In the genomic region with DNA sequence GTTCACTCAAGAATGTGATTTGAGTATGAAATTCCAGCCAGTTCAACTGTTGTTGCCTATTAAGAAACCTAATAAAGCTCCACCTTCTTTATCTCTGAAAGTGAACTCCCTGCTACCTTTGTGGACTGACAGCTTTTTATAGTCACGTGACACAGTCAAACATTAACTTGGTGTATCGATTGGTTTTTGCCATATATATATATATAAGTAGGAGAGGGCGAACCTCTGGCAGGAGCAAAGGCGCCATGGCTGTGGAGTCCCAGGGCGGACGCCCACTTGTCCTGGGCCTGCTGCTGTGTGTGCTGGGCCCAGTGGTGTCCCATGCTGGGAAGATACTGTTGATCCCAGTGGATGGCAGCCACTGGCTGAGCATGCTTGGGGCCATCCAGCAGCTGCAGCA, we compare ENCODE assay signal across 1 cellular context.
TF ChIP-seq lines count a peak whose summit lies in the region.

A gene (plus strand): TSS at position 228 of the 400 bp plus-strand sequence. CDS start 18 bp downstream, at position 246.

TF ChIP-seq in HepG2, 621 proteins besides CTCF, POLR2A, EP300 and RAD21 (continued from another document and continues in another):
- TF ChIP-seq, protein P1, sequence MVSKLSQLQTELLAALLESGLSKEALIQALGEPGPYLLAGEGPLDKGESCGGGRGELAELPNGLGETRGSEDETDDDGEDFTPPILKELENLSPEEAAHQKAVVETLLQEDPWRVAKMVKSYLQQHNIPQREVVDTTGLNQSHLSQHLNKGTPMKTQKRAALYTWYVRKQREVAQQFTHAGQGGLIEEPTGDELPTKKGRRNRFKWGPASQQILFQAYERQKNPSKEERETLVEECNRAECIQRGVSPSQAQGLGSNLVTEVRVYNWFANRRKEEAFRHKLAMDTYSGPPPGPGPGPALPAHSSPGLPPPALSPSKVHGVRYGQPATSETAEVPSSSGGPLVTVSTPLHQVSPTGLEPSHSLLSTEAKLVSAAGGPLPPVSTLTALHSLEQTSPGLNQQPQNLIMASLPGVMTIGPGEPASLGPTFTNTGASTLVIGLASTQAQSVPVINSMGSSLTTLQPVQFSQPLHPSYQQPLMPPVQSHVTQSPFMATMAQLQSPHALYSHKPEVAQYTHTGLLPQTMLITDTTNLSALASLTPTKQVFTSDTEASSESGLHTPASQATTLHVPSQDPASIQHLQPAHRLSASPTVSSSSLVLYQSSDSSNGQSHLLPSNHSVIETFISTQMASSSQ (IDR thresholded peaks at IDR 0.05; ENCODE audit: low read depth), result peak; percentile 79
- TF ChIP-seq, protein P1 (CRISPR knock-in tag; IDR thresholded peaks at IDR 0.05; ENCODE audit: borderline replicate concordance), result no peak
- TF ChIP-seq MEF2D (CRISPR knock-in tag; IDR thresholded peaks at IDR 0.05) (0 out of 2 replicates have a peak, but pooled peaks have one; percentile 21), ZNF772 (CRISPR knock-in tag; IDR thresholded peaks at IDR 0.05) (no peak), ZNF878 (CRISPR knock-in tag; IDR thresholded peaks at IDR 0.05) (no peak), ZNF720 (CRISPR knock-in tag; IDR thresholded peaks at IDR 0.05) (no peak), BRD4 (CRISPR knock-in tag; IDR thresholded peaks at IDR 0.05) (no peak), ZNF367 (CRISPR knock-in tag; IDR thresholded peaks at IDR 0.05; ENCODE audit: borderline replicate concordance) (no peak), ZNF816 (CRISPR knock-in tag; IDR thresholded peaks at IDR 0.05; ENCODE audit: borderline replicate concordance) (no peak), JARID2 (CRISPR knock-in tag; IDR thresholded peaks at IDR 0.05; ENCODE audit: insufficient replicate concordance) (no peak), ZBTB38 (CRISPR knock-in tag; IDR thresholded peaks at IDR 0.05) (peak; percentile 34; the same call in 1 of the 2 replicates), ESRRA (CRISPR knock-in tag; IDR thresholded peaks at IDR 0.05; ENCODE audit: low read depth) (no peak), TGIF2 (CRISPR knock-in tag; IDR thresholded peaks at IDR 0.05) (no peak), ZBTB7A (CRISPR knock-in tag; IDR thresholded peaks at IDR 0.05) (no peak), RBFOX2 (IDR thresholded peaks at IDR 0.05; ENCODE audit: low read depth, low read length) (no peak), NCOR1 (IDR thresholded peaks at IDR 0.05; ENCODE audit: borderline replicate concordance, low read length) (peak; percentile 25; the same call in 1 of the 2 replicates), ZNF564 (CRISPR knock-in tag; IDR thresholded peaks at IDR 0.05) (peak; percentile 44; the same call in 1 of the 2 replicates)
- TF ChIP-seq, protein P2, sequence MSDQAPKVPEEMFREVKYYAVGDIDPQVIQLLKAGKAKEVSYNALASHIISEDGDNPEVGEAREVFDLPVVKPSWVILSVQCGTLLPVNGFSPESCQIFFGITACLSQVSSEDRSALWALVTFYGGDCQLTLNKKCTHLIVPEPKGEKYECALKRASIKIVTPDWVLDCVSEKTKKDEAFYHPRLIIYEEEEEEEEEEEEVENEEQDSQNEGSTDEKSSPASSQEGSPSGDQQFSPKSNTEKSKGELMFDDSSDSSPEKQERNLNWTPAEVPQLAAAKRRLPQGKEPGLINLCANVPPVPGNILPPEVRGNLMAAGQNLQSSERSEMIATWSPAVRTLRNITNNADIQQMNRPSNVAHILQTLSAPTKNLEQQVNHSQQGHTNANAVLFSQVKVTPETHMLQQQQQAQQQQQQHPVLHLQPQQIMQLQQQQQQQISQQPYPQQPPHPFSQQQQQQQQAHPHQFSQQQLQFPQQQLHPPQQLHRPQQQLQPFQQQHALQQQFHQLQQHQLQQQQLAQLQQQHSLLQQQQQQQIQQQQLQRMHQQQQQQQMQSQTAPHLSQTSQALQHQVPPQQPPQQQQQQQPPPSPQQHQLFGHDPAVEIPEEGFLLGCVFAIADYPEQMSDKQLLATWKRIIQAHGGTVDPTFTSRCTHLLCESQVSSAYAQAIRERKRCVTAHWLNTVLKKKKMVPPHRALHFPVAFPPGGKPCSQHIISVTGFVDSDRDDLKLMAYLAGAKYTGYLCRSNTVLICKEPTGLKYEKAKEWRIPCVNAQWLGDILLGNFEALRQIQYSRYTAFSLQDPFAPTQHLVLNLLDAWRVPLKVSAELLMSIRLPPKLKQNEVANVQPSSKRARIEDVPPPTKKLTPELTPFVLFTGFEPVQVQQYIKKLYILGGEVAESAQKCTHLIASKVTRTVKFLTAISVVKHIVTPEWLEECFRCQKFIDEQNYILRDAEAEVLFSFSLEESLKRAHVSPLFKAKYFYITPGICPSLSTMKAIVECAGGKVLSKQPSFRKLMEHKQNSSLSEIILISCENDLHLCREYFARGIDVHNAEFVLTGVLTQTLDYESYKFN (CRISPR knock-in tag; conservative IDR thresholded peaks at IDR 0.05), result no peak
- TF ChIP-seq, protein P3, sequence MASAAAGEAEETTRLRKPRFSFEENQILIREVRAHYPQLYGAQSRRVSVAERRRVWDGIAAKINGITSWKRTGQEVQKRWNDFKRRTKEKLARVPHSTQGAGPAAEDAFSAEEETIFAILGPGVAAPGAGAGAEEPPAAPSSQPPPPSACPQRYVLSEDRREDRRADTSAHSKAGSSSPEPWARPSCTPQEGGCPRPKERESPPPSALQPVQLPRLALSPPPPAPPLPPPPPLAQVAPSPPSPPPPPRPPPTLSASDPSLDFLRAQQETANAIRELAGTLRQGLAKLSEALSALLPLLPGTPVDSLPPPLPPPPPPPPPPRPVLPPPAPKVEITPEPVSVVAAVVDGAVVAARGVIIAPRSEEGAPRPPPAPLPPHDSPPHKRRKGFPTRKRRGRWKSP (CRISPR knock-in tag; IDR thresholded peaks at IDR 0.05), result no peak
- TF ChIP-seq, protein P4, sequence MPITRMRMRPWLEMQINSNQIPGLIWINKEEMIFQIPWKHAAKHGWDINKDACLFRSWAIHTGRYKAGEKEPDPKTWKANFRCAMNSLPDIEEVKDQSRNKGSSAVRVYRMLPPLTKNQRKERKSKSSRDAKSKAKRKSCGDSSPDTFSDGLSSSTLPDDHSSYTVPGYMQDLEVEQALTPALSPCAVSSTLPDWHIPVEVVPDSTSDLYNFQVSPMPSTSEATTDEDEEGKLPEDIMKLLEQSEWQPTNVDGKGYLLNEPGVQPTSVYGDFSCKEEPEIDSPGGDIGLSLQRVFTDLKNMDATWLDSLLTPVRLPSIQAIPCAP (CRISPR knock-in tag; IDR thresholded peaks at IDR 0.05; ENCODE audit: low read depth), result no peak
- TF ChIP-seq, protein P5, sequence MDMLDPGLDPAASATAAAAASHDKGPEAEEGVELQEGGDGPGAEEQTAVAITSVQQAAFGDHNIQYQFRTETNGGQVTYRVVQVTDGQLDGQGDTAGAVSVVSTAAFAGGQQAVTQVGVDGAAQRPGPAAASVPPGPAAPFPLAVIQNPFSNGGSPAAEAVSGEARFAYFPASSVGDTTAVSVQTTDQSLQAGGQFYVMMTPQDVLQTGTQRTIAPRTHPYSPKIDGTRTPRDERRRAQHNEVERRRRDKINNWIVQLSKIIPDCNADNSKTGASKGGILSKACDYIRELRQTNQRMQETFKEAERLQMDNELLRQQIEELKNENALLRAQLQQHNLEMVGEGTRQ (IDR thresholded peaks at IDR 0.05; ENCODE audit: low read depth, low read length), result peak; percentile 81
- TF ChIP-seq, protein P5 (CRISPR knock-in tag; IDR thresholded peaks at IDR 0.05; ENCODE audit: borderline replicate concordance), result peak; percentile 70; the same call in 1 of the 2 replicates
- TF ChIP-seq, protein P6, sequence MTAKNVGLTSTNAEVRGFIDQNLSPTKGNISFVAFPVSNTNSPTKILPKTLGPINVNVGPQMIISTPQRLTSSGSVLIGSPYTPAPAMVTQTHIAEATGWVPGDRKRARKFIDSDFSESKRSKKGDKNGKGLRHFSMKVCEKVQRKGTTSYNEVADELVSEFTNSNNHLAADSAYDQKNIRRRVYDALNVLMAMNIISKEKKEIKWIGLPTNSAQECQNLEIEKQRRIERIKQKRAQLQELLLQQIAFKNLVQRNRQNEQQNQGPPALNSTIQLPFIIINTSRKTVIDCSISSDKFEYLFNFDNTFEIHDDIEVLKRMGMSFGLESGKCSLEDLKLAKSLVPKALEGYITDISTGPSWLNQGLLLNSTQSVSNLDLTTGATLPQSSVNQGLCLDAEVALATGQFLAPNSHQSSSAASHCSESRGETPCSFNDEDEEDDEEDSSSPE (CRISPR knock-in tag; IDR thresholded peaks at IDR 0.05), result no peak
- TF ChIP-seq, protein P7, sequence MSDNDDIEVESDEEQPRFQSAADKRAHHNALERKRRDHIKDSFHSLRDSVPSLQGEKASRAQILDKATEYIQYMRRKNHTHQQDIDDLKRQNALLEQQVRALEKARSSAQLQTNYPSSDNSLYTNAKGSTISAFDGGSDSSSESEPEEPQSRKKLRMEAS (IDR thresholded peaks at IDR 0.05), result no peak
- TF ChIP-seq, protein P8, sequence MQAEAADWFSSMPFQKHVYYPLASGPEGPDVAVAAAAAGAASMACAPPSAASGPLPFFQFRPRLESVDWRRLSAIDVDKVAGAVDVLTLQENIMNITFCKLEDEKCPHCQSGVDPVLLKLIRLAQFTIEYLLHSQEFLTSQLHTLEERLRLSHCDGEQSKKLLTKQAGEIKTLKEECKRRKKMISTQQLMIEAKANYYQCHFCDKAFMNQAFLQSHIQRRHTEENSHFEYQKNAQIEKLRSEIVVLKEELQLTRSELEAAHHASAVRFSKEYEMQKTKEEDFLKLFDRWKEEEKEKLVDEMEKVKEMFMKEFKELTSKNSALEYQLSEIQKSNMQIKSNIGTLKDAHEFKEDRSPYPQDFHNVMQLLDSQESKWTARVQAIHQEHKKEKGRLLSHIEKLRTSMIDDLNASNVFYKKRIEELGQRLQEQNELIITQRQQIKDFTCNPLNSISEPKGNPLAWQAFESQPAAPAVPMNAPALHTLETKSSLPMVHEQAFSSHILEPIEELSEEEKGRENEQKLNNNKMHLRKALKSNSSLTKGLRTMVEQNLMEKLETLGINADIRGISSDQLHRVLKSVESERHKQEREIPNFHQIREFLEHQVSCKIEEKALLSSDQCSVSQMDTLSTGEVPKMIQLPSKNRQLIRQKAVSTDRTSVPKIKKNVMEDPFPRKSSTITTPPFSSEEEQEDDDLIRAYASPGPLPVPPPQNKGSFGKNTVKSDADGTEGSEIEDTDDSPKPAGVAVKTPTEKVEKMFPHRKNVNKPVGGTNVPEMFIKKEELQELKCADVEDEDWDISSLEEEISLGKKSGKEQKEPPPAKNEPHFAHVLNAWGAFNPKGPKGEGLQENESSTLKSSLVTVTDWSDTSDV (CRISPR knock-in tag; IDR thresholded peaks at IDR 0.05), result no peak
- TF ChIP-seq, protein P9, sequence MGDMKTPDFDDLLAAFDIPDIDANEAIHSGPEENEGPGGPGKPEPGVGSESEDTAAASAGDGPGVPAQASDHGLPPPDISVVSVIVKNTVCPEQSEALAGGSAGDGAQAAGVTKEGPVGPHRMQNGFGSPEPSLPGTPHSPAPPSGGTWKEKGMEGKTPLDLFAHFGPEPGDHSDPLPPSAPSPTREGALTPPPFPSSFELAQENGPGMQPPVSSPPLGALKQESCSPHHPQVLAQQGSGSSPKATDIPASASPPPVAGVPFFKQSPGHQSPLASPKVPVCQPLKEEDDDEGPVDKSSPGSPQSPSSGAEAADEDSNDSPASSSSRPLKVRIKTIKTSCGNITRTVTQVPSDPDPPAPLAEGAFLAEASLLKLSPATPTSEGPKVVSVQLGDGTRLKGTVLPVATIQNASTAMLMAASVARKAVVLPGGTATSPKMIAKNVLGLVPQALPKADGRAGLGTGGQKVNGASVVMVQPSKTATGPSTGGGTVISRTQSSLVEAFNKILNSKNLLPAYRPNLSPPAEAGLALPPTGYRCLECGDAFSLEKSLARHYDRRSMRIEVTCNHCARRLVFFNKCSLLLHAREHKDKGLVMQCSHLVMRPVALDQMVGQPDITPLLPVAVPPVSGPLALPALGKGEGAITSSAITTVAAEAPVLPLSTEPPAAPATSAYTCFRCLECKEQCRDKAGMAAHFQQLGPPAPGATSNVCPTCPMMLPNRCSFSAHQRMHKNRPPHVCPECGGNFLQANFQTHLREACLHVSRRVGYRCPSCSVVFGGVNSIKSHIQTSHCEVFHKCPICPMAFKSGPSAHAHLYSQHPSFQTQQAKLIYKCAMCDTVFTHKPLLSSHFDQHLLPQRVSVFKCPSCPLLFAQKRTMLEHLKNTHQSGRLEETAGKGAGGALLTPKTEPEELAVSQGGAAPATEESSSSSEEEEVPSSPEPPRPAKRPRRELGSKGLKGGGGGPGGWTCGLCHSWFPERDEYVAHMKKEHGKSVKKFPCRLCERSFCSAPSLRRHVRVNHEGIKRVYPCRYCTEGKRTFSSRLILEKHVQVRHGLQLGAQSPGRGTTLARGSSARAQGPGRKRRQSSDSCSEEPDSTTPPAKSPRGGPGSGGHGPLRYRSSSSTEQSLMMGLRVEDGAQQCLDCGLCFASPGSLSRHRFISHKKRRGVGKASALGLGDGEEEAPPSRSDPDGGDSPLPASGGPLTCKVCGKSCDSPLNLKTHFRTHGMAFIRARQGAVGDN (CRISPR knock-in tag; IDR thresholded peaks at IDR 0.05), result peak; percentile 27; the same call in 1 of the 2 replicates
- TF ChIP-seq, protein P10, sequence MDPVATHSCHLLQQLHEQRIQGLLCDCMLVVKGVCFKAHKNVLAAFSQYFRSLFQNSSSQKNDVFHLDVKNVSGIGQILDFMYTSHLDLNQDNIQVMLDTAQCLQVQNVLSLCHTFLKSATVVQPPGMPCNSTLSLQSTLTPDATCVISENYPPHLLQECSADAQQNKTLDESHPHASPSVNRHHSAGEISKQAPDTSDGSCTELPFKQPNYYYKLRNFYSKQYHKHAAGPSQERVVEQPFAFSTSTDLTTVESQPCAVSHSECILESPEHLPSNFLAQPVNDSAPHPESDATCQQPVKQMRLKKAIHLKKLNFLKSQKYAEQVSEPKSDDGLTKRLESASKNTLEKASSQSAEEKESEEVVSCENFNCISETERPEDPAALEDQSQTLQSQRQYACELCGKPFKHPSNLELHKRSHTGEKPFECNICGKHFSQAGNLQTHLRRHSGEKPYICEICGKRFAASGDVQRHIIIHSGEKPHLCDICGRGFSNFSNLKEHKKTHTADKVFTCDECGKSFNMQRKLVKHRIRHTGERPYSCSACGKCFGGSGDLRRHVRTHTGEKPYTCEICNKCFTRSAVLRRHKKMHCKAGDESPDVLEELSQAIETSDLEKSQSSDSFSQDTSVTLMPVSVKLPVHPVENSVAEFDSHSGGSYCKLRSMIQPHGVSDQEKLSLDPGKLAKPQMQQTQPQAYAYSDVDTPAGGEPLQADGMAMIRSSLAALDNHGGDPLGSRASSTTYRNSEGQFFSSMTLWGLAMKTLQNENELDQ (CRISPR knock-in tag; IDR thresholded peaks at IDR 0.05; ENCODE audit: borderline replicate concordance), result no peak
